13 cellular contexts compared by ENCODE assay signal in the genomic region with DNA sequence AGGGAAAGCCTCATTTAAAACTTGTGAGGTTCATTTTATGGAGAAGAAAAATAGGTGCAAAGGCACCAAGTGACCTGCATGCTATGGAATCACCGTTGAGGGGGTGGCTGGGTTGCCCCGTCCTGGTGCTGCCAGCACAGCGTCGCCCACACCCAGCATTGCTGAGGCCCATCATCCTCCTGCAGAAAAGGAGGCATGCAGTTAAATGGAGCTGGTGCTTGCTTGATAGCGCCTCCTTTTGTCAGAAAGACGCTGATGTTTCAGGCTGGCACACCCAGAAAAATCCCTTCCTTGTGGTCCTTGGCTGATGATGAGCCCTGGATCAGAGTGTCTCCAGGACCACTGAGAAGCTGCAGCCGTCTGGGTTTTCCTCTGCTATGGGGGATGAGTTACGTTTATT. TPM values are rescaled to one million over a fixed set of nuclear protein-coding genes. Genes with fewer than 3 reads are reported as not detected.
DNase-seq lines count a peak whose midpoint lies in the region; ATAC-seq and TF ChIP-seq lines count a peak whose summit lies in the region.
"Had no signal": no experiment of that assay in that cellular context is flagged by ENCODE, and none has a peak within 500 bp of the region (broad histone marks: within the 10 kb centered on the region; RNA-seq: fewer than 3 reads in every experiment).

No MANE protein-coding gene starts in this region.

- H3K36me3 ChIP-seq in BE2C (no peaks in the 10 kb centered on the region), OCI-LY3 (replicated peaks; ENCODE audit: low read depth, low read length) (peaks cover 8% of the 10 kb centered on the region), endodermal cell (ENCODE audit: control insufficient read depth, insufficient read depth, low read length) (peaks cover 9% of the 10 kb centered on the region)

- H3K9ac ChIP-seq in OCI-LY3 (ENCODE audit: low read length) (no peak overlapping the region), endodermal cell (ENCODE audit: extremely low read depth, low read length, poor library complexity, severe bottlenecking) (no peak overlapping the region)
- H3K9ac ChIP-seq: BLaER1 treated with 17β-estradiol and CSF1 and Interleukin-3, amounts not matched to agents 10 nM and 100 nM had no signal

- TF ChIP-seq CTCF in BE2C (IDR thresholded peaks at IDR 0.05; ENCODE audit: low read depth, low read length) (peak; percentile 11; the same call in 1 of the 2 replicates), GM12872 (IDR thresholded peaks at IDR 0.05; ENCODE audit: insufficient read depth, low read depth, low read length) (0 out of 3 replicates have a peak, but pooled peaks have one; percentile 12), OCI-LY3 (IDR thresholded peaks at IDR 0.05; ENCODE audit: low read depth, low read length) (peak; percentile 55), endodermal cell (conservative IDR thresholded peaks at IDR 0.05) (peak; percentile 67)

- peaks cover 11% of the 10 kb centered on the region for H3K4me1 ChIP-seq in BE2C
- peaks cover 55% of the 10 kb centered on the region for H3K4me1 ChIP-seq in OCI-LY3 (ENCODE audit: low read length)
- no peaks in the 10 kb centered on the region for H3K4me1 ChIP-seq in endodermal cell (ENCODE audit: control insufficient read depth, insufficient read depth, low read length)

- H3K27ac ChIP-seq in OCI-LY3 (ENCODE audit: low read length) (no peak overlapping the region), endodermal cell (ENCODE audit: low read depth, low read length) (no peak overlapping the region)
- H3K27ac ChIP-seq: BLaER1 treated with 17β-estradiol and CSF1 and Interleukin-3, amounts not matched to agents 10 nM and 100 nM had no signal

- no peak overlapping the region for H2AFZ ChIP-seq in OCI-LY3 (ENCODE audit: low read depth, low read length)

- ATAC-seq in GM19397 (IDR thresholded peaks at IDR 0.05; ENCODE audit: unreplicated experiment) (no peak), HG02642 (IDR thresholded peaks at IDR 0.05; ENCODE audit: poor library complexity, unreplicated experiment) (no peak), HG03571 (IDR thresholded peaks at IDR 0.05; ENCODE audit: unreplicated experiment) (no peak)

- no peak for DNase-seq in BE2C
- DNase-seq in endodermal cell = peak; percentile 82
- DNase-seq in hepatic stellate cell (ENCODE audit: low spot score) = no peak
- DNase-seq: activated naive CD8-positive, alpha-beta T cell treated with anti-CD3 and anti-CD28 coated beads for 36 hours; NCI-H187; NCI-H524 treated with DMSO at 0.1 percent for 48 hours; small intestine had no signal

- 87 to 93% methylated on average over 8 of the region's 8 CpGs for WGBS in endodermal cell (ENCODE audit: insufficient coverage in 1 of 2, insufficient read length in 1 of 2), 2 experiments

- H4K20me1 ChIP-seq in OCI-LY3 (ENCODE audit: insufficient read depth, low read length) = no peaks in the 10 kb centered on the region

- H3K36me3 Mint-ChIP-seq in endodermal cell (ENCODE audit: low read depth) = peaks cover 18% of the 10 kb centered on the region

- no peaks in the 10 kb centered on the region for H3K9me3 Mint-ChIP-seq in endodermal cell
- H3K9me3 Mint-ChIP-seq: activated naive CD8-positive, alpha-beta T cell treated with anti-CD3 and anti-CD28 coated beads for 36 hours had no signal

- no peaks in the 10 kb centered on the region for H3K9me3 ChIP-seq in BE2C
- no peaks in the 10 kb centered on the region for H3K9me3 ChIP-seq in OCI-LY3 (ENCODE audit: insufficient read depth, low read length)
- no peaks in the 10 kb centered on the region for H3K9me3 ChIP-seq in endodermal cell (ENCODE audit: control insufficient read depth, low read length)
- H3K9me3 ChIP-seq: BLaER1 treated with 17β-estradiol and CSF1 and Interleukin-3, amounts not matched to agents 10 nM and 100 nM had no signal

- H3K27me3 ChIP-seq in BE2C = no peaks in the 10 kb centered on the region
- H3K27me3 ChIP-seq in OCI-LY3 (ENCODE audit: low read depth, low read length) = no peaks in the 10 kb centered on the region
- H3K27me3 ChIP-seq in endodermal cell (ENCODE audit: control insufficient read depth, insufficient read depth, low read length, poor library complexity, severe bottlenecking) = no peaks in the 10 kb centered on the region
- H3K27me3 ChIP-seq: BLaER1 treated with 17β-estradiol and CSF1 and Interleukin-3, amounts not matched to agents 10 nM and 100 nM had no signal

- H3K4me2 ChIP-seq in OCI-LY3 (ENCODE audit: low read length) = no peak overlapping the region
- H3K4me2 ChIP-seq: BLaER1 treated with 17β-estradiol and CSF1 and Interleukin-3, amounts not matched to agents 10 nM and 100 nM had no signal

- H3K4me1 Mint-ChIP-seq in endodermal cell = peaks cover 3% of the 10 kb centered on the region

- H3K79me2 ChIP-seq in OCI-LY3 (ENCODE audit: low read length) = no peaks in the 10 kb centered on the region

- H3K4me3 ChIP-seq in BE2C (ENCODE audit: low read depth, low read length) = no peak overlapping the region
- H3K4me3 ChIP-seq in OCI-LY3 (ENCODE audit: low read length) = no peak overlapping the region
- no peak overlapping the region for H3K4me3 ChIP-seq in endodermal cell (ENCODE audit: low read length)
- H3K4me3 ChIP-seq: BLaER1 treated with 17β-estradiol and CSF1 and Interleukin-3, amounts not matched to agents 10 nM and 100 nM had no signal

- H3K27me3 Mint-ChIP-seq in endodermal cell (ENCODE audit: insufficient read depth) = no peaks in the 10 kb centered on the region
- H3K27me3 Mint-ChIP-seq: activated naive CD8-positive, alpha-beta T cell treated with anti-CD3 and anti-CD28 coated beads for 36 hours had no signal

- no peak overlapping the region for H3K4me3 Mint-ChIP-seq in endodermal cell
- H3K4me3 Mint-ChIP-seq: activated naive CD8-positive, alpha-beta T cell treated with anti-CD3 and anti-CD28 coated beads for 36 hours had no signal

- H3K27ac Mint-ChIP-seq in endodermal cell = no peak overlapping the region

RNA-seq across cellular contexts. Expression of a gene that starts 36.9 kb away (rescaled TPM):
- 11.0 TPM for polyA plus RNA-seq in BE2C (2012; ENCODE audit: insufficient read depth, insufficient read length, low read depth)
- 10 to 100 TPM; 13.8 to 19.8 TPM for total RNA-seq in endodermal cell
- polyA plus RNA-seq in endodermal cell (2013, experiment 1 of 2) = 18.1 TPM
- 11.8 TPM for polyA plus RNA-seq in endodermal cell (2013, experiment 2 of 2)

Comparison
In these comparisons a context has a peak if more than half of its experiments do, and no peak if none do; other contexts are left out.
1. CTCF ChIP-seq: peak in every context shown above with its lines; median percentile 67 in endodermal cell; 55 in OCI-LY3; 12 in GM12872; 11 in BE2C.